Comparison of ENCODE assay signal across 23 cellular contexts in genomic region chr18:34031810-34032209, GRCh38.
DNase-seq lines count a peak whose midpoint lies in the region; ATAC-seq and TF ChIP-seq lines count a peak whose summit lies in the region.
"Had no signal": no experiment of that assay in that cellular context is flagged by ENCODE, and none has a peak within 500 bp of the region (broad histone marks: within the 10 kb centered on the region; RNA-seq: fewer than 3 reads in every experiment).

No MANE protein-coding gene starts in this region.

- no peaks in the 10 kb centered on the region for H4K20me1 ChIP-seq in Karpas-422 (ENCODE audit: insufficient read depth, low read depth, low read length)

- CTCF ChIA-PET in AG04450 (lab: Charles Lee): no interaction called here

- H3K4me2 ChIP-seq in Karpas-422 (ENCODE audit: low read depth, low read length, poor library complexity, severe bottlenecking): no peak overlapping the region

- H3K9me3 ChIP-seq in AG04450 (ENCODE audit: control insufficient read depth, insufficient read depth, low read length): no peaks in the 10 kb centered on the region; the same call in 1 of the 2 replicates
- H3K9me3 ChIP-seq in Karpas-422 (ENCODE audit: low read length): peaks cover 11% of the 10 kb centered on the region
- no peaks in the 10 kb centered on the region for H3K9me3 ChIP-seq in body of pancreas
- H3K9me3 ChIP-seq: colonic mucosa, ovary, Peyer's patch had no signal

- ATAC-seq in body of pancreas (no peak), GM18861 (IDR thresholded peaks at IDR 0.05; ENCODE audit: unreplicated experiment) (no peak)
- ATAC-seq: HCT116, left ventricle myocardium superior had no signal

- WGBS in body of pancreas, 2 donors: 60 to 69% methylated on average over 3 of the region's 3 CpGs

- no peaks in the 10 kb centered on the region for H3K27me3 ChIP-seq in AG04450 (ENCODE audit: control insufficient read depth, insufficient read depth, low read length)
- H3K27me3 ChIP-seq in Karpas-422 (ENCODE audit: low read length): no peaks in the 10 kb centered on the region
- no peaks in the 10 kb centered on the region for H3K27me3 ChIP-seq in body of pancreas
- H3K27me3 ChIP-seq: colonic mucosa, ovary, Peyer's patch had no signal

- H2AFZ ChIP-seq in Karpas-422 (ENCODE audit: low read length): peak overlapping the region; percentile 81; the same call in 1 of the 2 replicates

- POLR2A ChIA-PET in AG04450 (lab: Yijun Ruan, JAX): no interaction called here

- intact Hi-C loops in body of pancreas (cut with DNase I): no loop called here

- H3K4me1 ChIP-seq in Karpas-422 (ENCODE audit: low read length) (peaks cover 7% of the 10 kb centered on the region; the same call in 1 of the 2 replicates), body of pancreas (no peaks in the 10 kb centered on the region)
- H3K4me1 ChIP-seq: colonic mucosa had no signal

- DNase-seq in AG04450 (ENCODE audit: low read depth, low spot score): no peak
- peak; percentile 88 for DNase-seq in Karpas-422
- DNase-seq in body of pancreas: peak; percentile 7 to 39 (median 15)
- DNase-seq in NCI-H526 (lab: John Stamatoyannopoulos, UW): no peak
- DNase-seq in NCI-H2081 treated with DMSO at 0.1 percent for 48 hours (lab: John Stamatoyannopoulos, UW): no peak
- no peak for DNase-seq in activated T-cell treated with anti-CD3 and anti-CD28 coated beads, Interleukin-2, amount 50 U/mL, for 1 hour
- DNase-seq: ACHN; activated CD4-positive, alpha-beta T cell treated with anti-CD3 and anti-CD28 coated beads, Interleukin-2, amount 50 U/mL, for 4 hours; activated naive CD4-positive, alpha-beta T cell treated with anti-CD3 and anti-CD28 coated beads, Interleukin-2, amount 10 ng/mL, durations not matched to agents 7 days and 5 days; activated T-cell treated with anti-CD3 and anti-CD28 coated beads for 4 hours; CD4-positive, alpha-beta T cell; colonic mucosa; erythroblast; IMR-90; left ventricle myocardium superior; MV-4-11; NCI-H524 treated with DMSO at 0.1 percent for 48 hours; ovary; Peyer's patch; stimulated activated CD4-positive, alpha-beta T cell treated with anti-CD3 and anti-CD28 coated beads, Interleukin-2, amount 100 ng/mL, for 24 hours had no signal

- H3K27ac ChIP-seq in AG04450 (ENCODE audit: low read depth, low read length) (no peak overlapping the region), Karpas-422 (ENCODE audit: low read length) (no peak overlapping the region), body of pancreas (no peak overlapping the region)
- H3K27ac ChIP-seq: colonic mucosa, ovary, Peyer's patch had no signal

- no peaks in the 10 kb centered on the region for H3K79me2 ChIP-seq in Karpas-422 (ENCODE audit: low read length)

- H3K4me3 ChIP-seq in AG04450 (ENCODE audit: low read depth, low read length): no peak overlapping the region
- H3K4me3 ChIP-seq in GM12875 (ENCODE audit: low read depth, low read length): no peak overlapping the region
- no peak overlapping the region for H3K4me3 ChIP-seq in Karpas-422 (ENCODE audit: low read length)
- no peak overlapping the region for H3K4me3 ChIP-seq in body of pancreas
- H3K4me3 ChIP-seq: colonic mucosa, ovary, Peyer's patch had no signal

- no peak for TF ChIP-seq POLR2A in body of pancreas (IDR thresholded peaks at IDR 0.05)

- TF ChIP-seq CTCF in AG04450 (IDR thresholded peaks at IDR 0.05; ENCODE audit: low read depth, low read length) (peak; percentile 18; the same call in 1 of the 2 replicates), GM12875 (IDR thresholded peaks at IDR 0.05; ENCODE audit: borderline replicate concordance, insufficient read depth, low read depth, low read length) (peak; percentile 62), body of pancreas (IDR thresholded peaks at IDR 0.05) (peak in 3 of 7 experiments; percentile 10 to 40 (median 17))

- H3K9me2 ChIP-seq in Karpas-422 (replicated peaks; ENCODE audit: insufficient read depth, low read length): no peaks in the 10 kb centered on the region

- no peak overlapping the region for H3K9ac ChIP-seq in Karpas-422 (ENCODE audit: low read length)

- H3K36me3 ChIP-seq in Karpas-422 (ENCODE audit: insufficient read depth, low read length) (peaks cover 4% of the 10 kb centered on the region; the same call in 1 of the 2 replicates), body of pancreas (replicated peaks in 1 of 2; ENCODE audit: insufficient read depth in 1 of 2, low read depth in 2 of 2) (no peaks in the 10 kb centered on the region)
- H3K36me3 ChIP-seq: colonic mucosa, ovary, Peyer's patch had no signal

Comparison
In these comparisons a context has a peak if more than half of its experiments do, and no peak if none do; other contexts are left out.
1. DNase-seq: peak in Karpas-422 (single experiment) and body of pancreas (4 of 4); none in AG04450 (single experiment), NCI-H526 (0 of 2), NCI-H2081 treated with DMSO at 0.1 percent for 48 hours (single experiment) and activated T-cell treated with anti-CD3 and anti-CD28 coated beads, Interleukin-2, amount 50 U/mL, for 1 hour (single experiment).